ENCODE assay signal across 8 cellular contexts in genomic region chr1:243849089-243850012, GRCh38. TPM values are rescaled to one million over a fixed set of nuclear protein-coding genes. Genes with fewer than 3 reads are reported as not detected.
DNase-seq lines count a peak whose midpoint lies in the region; ATAC-seq and TF ChIP-seq lines count a peak whose summit lies in the region.

No MANE protein-coding gene starts in this region.

- H3K36me3 ChIP-seq in BE2C, result 0 out of 2 replicates have a peak, but pooled peaks cover 3% of the 10 kb centered on the region
- H3K36me3 ChIP-seq in HUES64 (ENCODE audit: insufficient read depth, low read length), result no peaks in the 10 kb centered on the region
- H3K36me3 ChIP-seq in adipocyte (ENCODE audit: control insufficient read depth, insufficient read depth, low read length, severe bottlenecking), result no peaks in the 10 kb centered on the region
- no peaks in the 10 kb centered on the region for H3K36me3 ChIP-seq in tibial nerve

- H3K9me3 ChIP-seq in BE2C (no peaks in the 10 kb centered on the region), HUES64 (ENCODE audit: insufficient read depth, low read depth, low read length) (0 out of 2 replicates have a peak, but pooled peaks cover 3% of the 10 kb centered on the region), adipocyte (ENCODE audit: control insufficient read depth, low read length) (no peaks in the 10 kb centered on the region), tibial nerve (no peaks in the 10 kb centered on the region)

- H3K27ac ChIP-seq in HUES64 (ENCODE audit: low read depth, low read length), result peak overlapping the region; percentile 74; the same call in 1 of the 2 replicates
- peak overlapping the region; percentile 98 to 100 (median 99) for H3K27ac ChIP-seq in tibial nerve

- intact Hi-C loops in left cardiac atrium (cut with DNase I), result loop anchor here in 1 of 2 donors (10.0 kb wide), 1 partner anchor 195 kb away; no protein-coding TSS in a partner anchor
- intact Hi-C loops in posterior vena cava (cut with DNase I), result no loop called here

- TF ChIP-seq EP300 in tibial nerve (IDR thresholded peaks at IDR 0.05), result peak in 1 of 2 donors; percentile 61

- TF ChIP-seq CTCF in BE2C (IDR thresholded peaks at IDR 0.05; ENCODE audit: low read depth, low read length) (no peak), tibial nerve (IDR thresholded peaks at IDR 0.05) (no peak)

- peak; percentile 24 for ATAC-seq in GM21360 (IDR thresholded peaks at IDR 0.05; ENCODE audit: unreplicated experiment)
- peak; percentile 51 to 60 for ATAC-seq in left cardiac atrium

- H3K27me3 ChIP-seq in BE2C (peaks cover 3% of the 10 kb centered on the region; the same call in 1 of the 2 replicates), HUES64 (ENCODE audit: insufficient read depth, low read length) (peaks cover 12% of the 10 kb centered on the region; the same call in 1 of the 2 replicates), adipocyte (replicated peaks; ENCODE audit: control insufficient read depth, insufficient read depth, low read length) (no peaks in the 10 kb centered on the region), tibial nerve (no peaks in the 10 kb centered on the region)

- H3K9ac ChIP-seq in HUES64 (ENCODE audit: low read depth, low read length), result peak overlapping the region; percentile 52; the same call in 1 of the 2 replicates
- peak overlapping the region; percentile 86 for H3K9ac ChIP-seq in adipocyte (ENCODE audit: low read length)

- WGBS in HUES64, result under 1% methylated on average over 73 of the region's 80 CpGs
- 0 to 1% methylated on average over 19 to 56 of the region's 80 CpGs for WGBS in tibial nerve, 2 donors

- H3K4me3 ChIP-seq in BE2C (ENCODE audit: low read depth, low read length) (peak overlapping the region; percentile 83), HUES64 (ENCODE audit: low read length) (peak overlapping the region; percentile 79), adipocyte (ENCODE audit: low read length) (peak overlapping the region; percentile 90), tibial nerve (peak overlapping the region; percentile 87 to 97 (median 94))

- TF ChIP-seq POLR2A in tibial nerve (IDR thresholded peaks at IDR 0.05), result no peak

- DNase-seq in BE2C (peak; percentile 77), SKM-1 (lab: John Stamatoyannopoulos, UW; ENCODE audit: unreplicated experiment) (peak; percentile 26), adipocyte (ENCODE audit: low read depth) (peak; percentile 80), left cardiac atrium (peak; percentile 71), posterior vena cava (ENCODE audit: low spot score) (peak; percentile 90), tibial nerve (ENCODE audit: low spot score in 2 of 2) (peak; percentile 39 to 56)

- peaks cover 5% of the 10 kb centered on the region; the same call in 1 of the 2 replicates for H3K4me1 ChIP-seq in BE2C
- peaks cover 15% of the 10 kb centered on the region for H3K4me1 ChIP-seq in HUES64 (ENCODE audit: insufficient read depth, low read length)
- H3K4me1 ChIP-seq in adipocyte (ENCODE audit: control insufficient read depth, insufficient read depth, low read length), result peaks cover 12% of the 10 kb centered on the region
- H3K4me1 ChIP-seq in tibial nerve, result peaks cover 0 to 39% (median 3%) of the 10 kb centered on the region in 4 donors

RNA-seq across cellular contexts. Expression of gene AKT3, which starts 0.7 kb away (rescaled TPM):
- polyA plus RNA-seq in BE2C (2012; ENCODE audit: insufficient read depth, insufficient read length, low read depth), result 18.0 TPM
- polyA plus RNA-seq in HUES64 (2013, experiment 1 of 2), result 8.5 TPM
- polyA plus RNA-seq in HUES64 (2013, experiment 2 of 2), result 12.1 TPM
- total RNA-seq in left cardiac atrium (10 to 100 TPM; 27.6 to 42.9 TPM), posterior vena cava (100 to 1,000 TPM; 119 to 169 TPM), tibial nerve (10 to 100 TPM; 58.8 to 76.0 (median 69.2) TPM)

Comparison
In these comparisons a context has a peak if more than half of its experiments do, and no peak if none do; other contexts are left out.
1. Peak in every context shown above with its lines: DNase-seq, ATAC-seq, H3K4me3 ChIP-seq and H3K27ac ChIP-seq.
2. DNase-seq: peak in every context shown above with its lines; median percentile 90 in posterior vena cava; 80 in adipocyte; 77 in BE2C; 71 in left cardiac atrium; 48 in tibial nerve; 26 in SKM-1.